1 cellular context compared by ENCODE assay signal in the genomic region with DNA sequence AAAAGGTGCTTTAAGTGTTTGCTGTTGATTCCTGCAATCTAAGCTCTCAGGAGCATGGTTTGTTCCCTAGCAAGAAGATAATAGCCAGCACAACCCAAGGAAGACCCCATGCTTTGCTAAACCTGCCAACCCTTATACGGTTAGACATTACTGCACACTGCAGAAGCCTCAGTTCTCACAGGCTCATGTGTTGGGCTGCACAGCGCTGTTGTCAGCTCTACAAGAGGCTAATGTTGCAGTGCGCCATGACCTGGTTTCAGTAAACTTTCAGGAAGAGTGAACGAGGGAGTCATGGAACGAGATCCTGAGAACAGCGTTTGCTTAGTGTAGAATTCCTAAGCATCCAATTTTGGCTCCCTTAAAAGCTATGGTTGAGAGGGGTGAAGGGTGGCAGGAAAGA.
TF ChIP-seq lines count a peak whose summit lies in the region.

No MANE protein-coding gene starts in this region.

TF ChIP-seq in endothelial cell of umbilical vein, 7 proteins besides CTCF, POLR2A, EP300 and RAD21:
- TF ChIP-seq POLR2AphosphoS5 (IDR thresholded peaks at IDR 0.05; ENCODE audit: insufficient read depth, low read depth, low read length): no peak
- no peak for TF ChIP-seq GATA2 (IDR thresholded peaks at IDR 0.05; ENCODE audit: insufficient read depth, insufficient read length, low read depth, low read length)
- TF ChIP-seq, protein P1, sequence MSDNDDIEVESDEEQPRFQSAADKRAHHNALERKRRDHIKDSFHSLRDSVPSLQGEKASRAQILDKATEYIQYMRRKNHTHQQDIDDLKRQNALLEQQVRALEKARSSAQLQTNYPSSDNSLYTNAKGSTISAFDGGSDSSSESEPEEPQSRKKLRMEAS (IDR thresholded peaks at IDR 0.05; ENCODE audit: insufficient read depth, insufficient read length): no peak
- no peak for TF ChIP-seq MYC (IDR thresholded peaks at IDR 0.05; ENCODE audit: low read depth, low read length)
- no peak for TF ChIP-seq EZH2 (IDR thresholded peaks at IDR 0.05; ENCODE audit: borderline replicate concordance, low read depth, low read length, severe bottlenecking)
- TF ChIP-seq JUN (IDR thresholded peaks at IDR 0.05; ENCODE audit: borderline replicate concordance, insufficient read depth, insufficient read length, low read depth): no peak
- no peak for TF ChIP-seq FOS (IDR thresholded peaks at IDR 0.05; ENCODE audit: borderline replicate concordance, insufficient read depth, low read length)
